In the genomic region with DNA sequence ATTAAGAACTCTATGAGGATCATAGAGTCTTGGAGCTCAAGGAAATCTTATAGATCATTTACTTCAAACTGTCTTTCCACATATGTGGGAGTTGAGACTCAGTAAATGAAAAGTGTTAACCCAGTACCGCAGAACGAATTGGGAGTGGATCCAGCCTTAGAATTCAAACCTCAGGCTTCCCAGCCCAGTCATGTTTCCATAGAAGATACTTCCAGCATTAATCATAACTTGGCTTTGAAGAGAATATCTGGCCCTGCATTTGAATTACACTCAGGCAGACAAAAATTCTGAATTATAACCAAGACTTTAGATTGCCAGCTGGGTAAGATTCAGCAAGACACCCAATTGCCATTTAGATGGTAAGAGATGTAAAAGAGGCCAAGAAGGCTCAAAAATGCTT, we compare ENCODE assay signal across 21 cellular contexts.
DNase-seq lines count a peak whose midpoint lies in the region; ATAC-seq and TF ChIP-seq lines count a peak whose summit lies in the region.
"Had no signal": no experiment of that assay in that cellular context is flagged by ENCODE, and none has a peak within 500 bp of the region (broad histone marks: within the 10 kb centered on the region; RNA-seq: fewer than 3 reads in every experiment).

No MANE protein-coding gene starts in this region.

- CTCF ChIA-PET in activated CD4-positive, alpha-beta memory T cell treated with anti-CD3 and anti-CD28 coated beads, Interleukin-2, amount 10 ng/mL, durations not matched to agents 7 days and 5 days (lab: Charles Lee) = no interaction called here

- DNase-seq in AG08395 (ENCODE audit: low spot score) (peak; percentile 72), HT1080 (ENCODE audit: low read depth) (peak; percentile 75), cardiac fibroblast (ENCODE audit: low read depth in 2 of 2) (peak; percentile 35 to 76), hepatic stellate cell (ENCODE audit: low spot score) (peak; percentile 35), left lobe of liver (ENCODE audit: low spot score) (no peak), NCI-H146 (lab: John Stamatoyannopoulos, UW) (no peak)
- DNase-seq in activated CD4-positive, alpha-beta T cell treated with anti-CD3 and anti-CD28 coated beads, Interleukin-2, amount 10 ng/mL, durations not matched to agents 24 days and 14 days = no peak
- no peak for DNase-seq in activated CD4-positive, alpha-beta memory T cell treated with anti-CD3 and anti-CD28 coated beads, Interleukin-2, amount 10 ng/mL, durations not matched to agents 7 days and 5 days
- DNase-seq: activated CD4-positive, CD25-positive, alpha-beta regulatory T cell treated with anti-CD3 and anti-CD28 coated beads, Interleukin-2, amount 50 U/mL, for 72 hours; activated CD8-positive, alpha-beta memory T cell treated with anti-CD3 and anti-CD28 coated beads, Interleukin-2, amount 50 U/mL, for 4 hours; activated naive CD4-positive, alpha-beta T cell treated with anti-CD3 and anti-CD28 coated beads for 36 hours; heart left ventricle; islet precursor cell; NCI-H1436; NCI-H2227 treated with DMSO at 0.1 percent for 48 hours; ovary; SIG-M5; upper lobe of right lung had no signal

- no peak overlapping the region for H3K4me3 Mint-ChIP-seq in activated CD4-positive, alpha-beta T cell treated with anti-CD3 and anti-CD28 coated beads, Interleukin-2, amount 10 ng/mL, durations not matched to agents 24 days and 14 days
- no peak overlapping the region for H3K4me3 Mint-ChIP-seq in activated CD4-positive, alpha-beta memory T cell treated with anti-CD3 and anti-CD28 coated beads, Interleukin-2, amount 10 ng/mL, durations not matched to agents 7 days and 5 days
- H3K4me3 Mint-ChIP-seq: activated naive CD4-positive, alpha-beta T cell treated with anti-CD3 and anti-CD28 coated beads for 36 hours; central memory CD8-positive, alpha-beta T cell; stimulated activated memory B cell treated with anti-CD40 and anti-IgM and Interleukin-4, amounts not matched to agents 10 μg/mL and 1 μg/mL and 100 μg/mL, for 72 hours; T-helper 2 cell treated with Interferon-gamma antibody and Interleukin-4, amounts not matched to agents 5 μg/mL and 100 μg/mL, for 36 hours had no signal

- H3K27me3 Mint-ChIP-seq in activated CD4-positive, alpha-beta T cell treated with anti-CD3 and anti-CD28 coated beads, Interleukin-2, amount 10 ng/mL, durations not matched to agents 24 days and 14 days = no peaks in the 10 kb centered on the region
- no peaks in the 10 kb centered on the region for H3K27me3 Mint-ChIP-seq in activated CD4-positive, alpha-beta memory T cell treated with anti-CD3 and anti-CD28 coated beads, Interleukin-2, amount 10 ng/mL, durations not matched to agents 7 days and 5 days
- H3K27me3 Mint-ChIP-seq: central memory CD8-positive, alpha-beta T cell; stimulated activated memory B cell treated with anti-CD40 and anti-IgM and Interleukin-4, amounts not matched to agents 10 μg/mL and 1 μg/mL and 100 μg/mL, for 72 hours had no signal

- no peak for TF ChIP-seq CTCF in cardiac fibroblast (IDR thresholded peaks at IDR 0.05; ENCODE audit: low read depth, low read length)

- H3K4me3 ChIP-seq in cardiac fibroblast (replicated peaks in 1 of 2; ENCODE audit: low read depth in 2 of 2, low read length in 2 of 2) = no peak overlapping the region
- H3K4me3 ChIP-seq: heart left ventricle, ovary, upper lobe of right lung had no signal

- H3K27ac Mint-ChIP-seq in activated CD4-positive, alpha-beta T cell treated with anti-CD3 and anti-CD28 coated beads, Interleukin-2, amount 10 ng/mL, durations not matched to agents 24 days and 14 days = no peak overlapping the region
- no peak overlapping the region for H3K27ac Mint-ChIP-seq in activated CD4-positive, alpha-beta memory T cell treated with anti-CD3 and anti-CD28 coated beads, Interleukin-2, amount 10 ng/mL, durations not matched to agents 7 days and 5 days
- H3K27ac Mint-ChIP-seq: activated naive CD4-positive, alpha-beta T cell treated with anti-CD3 and anti-CD28 coated beads for 36 hours; stimulated activated memory B cell treated with anti-CD40 and anti-IgM and Interleukin-4, amounts not matched to agents 10 μg/mL and 1 μg/mL and 100 μg/mL, for 72 hours; T-helper 2 cell treated with Interferon-gamma antibody and Interleukin-4, amounts not matched to agents 5 μg/mL and 100 μg/mL, for 36 hours had no signal

- intact Hi-C loops in activated CD4-positive, alpha-beta T cell treated with anti-CD3 and anti-CD28 coated beads, Interleukin-2, amount 10 ng/mL, durations not matched to agents 24 days and 14 days (cut with micrococcal nuclease) = no loop called here

- no peak for ATAC-seq in left lobe of liver
- ATAC-seq: stimulated activated memory B cell treated with anti-CD40 and anti-IgM and Interleukin-4, amounts not matched to agents 10 μg/mL and 1 μg/mL and 100 μg/mL, for 72 hours; upper lobe of right lung had no signal

- POLR2A ChIA-PET in activated CD4-positive, alpha-beta memory T cell treated with anti-CD3 and anti-CD28 coated beads, Interleukin-2, amount 10 ng/mL, durations not matched to agents 7 days and 5 days (lab: Charles Lee) = no interaction called here

- no peaks in the 10 kb centered on the region for H3K4me1 Mint-ChIP-seq in activated CD4-positive, alpha-beta T cell treated with anti-CD3 and anti-CD28 coated beads, Interleukin-2, amount 10 ng/mL, durations not matched to agents 24 days and 14 days
- H3K4me1 Mint-ChIP-seq in activated CD4-positive, alpha-beta memory T cell treated with anti-CD3 and anti-CD28 coated beads, Interleukin-2, amount 10 ng/mL, durations not matched to agents 7 days and 5 days = no peaks in the 10 kb centered on the region
- H3K4me1 Mint-ChIP-seq: central memory CD8-positive, alpha-beta T cell; stimulated activated memory B cell treated with anti-CD40 and anti-IgM and Interleukin-4, amounts not matched to agents 10 μg/mL and 1 μg/mL and 100 μg/mL, for 72 hours had no signal

- no peaks in the 10 kb centered on the region for H3K9me3 Mint-ChIP-seq in activated CD4-positive, alpha-beta T cell treated with anti-CD3 and anti-CD28 coated beads, Interleukin-2, amount 10 ng/mL, durations not matched to agents 24 days and 14 days
- H3K9me3 Mint-ChIP-seq in activated CD4-positive, alpha-beta memory T cell treated with anti-CD3 and anti-CD28 coated beads, Interleukin-2, amount 10 ng/mL, durations not matched to agents 7 days and 5 days = no peaks in the 10 kb centered on the region
- H3K9me3 Mint-ChIP-seq: activated naive CD4-positive, alpha-beta T cell treated with anti-CD3 and anti-CD28 coated beads for 36 hours; stimulated activated memory B cell treated with anti-CD40 and anti-IgM and Interleukin-4, amounts not matched to agents 10 μg/mL and 1 μg/mL and 100 μg/mL, for 72 hours; T-helper 2 cell treated with Interferon-gamma antibody and Interleukin-4, amounts not matched to agents 5 μg/mL and 100 μg/mL, for 36 hours had no signal

- no peaks in the 10 kb centered on the region for H3K36me3 Mint-ChIP-seq in activated CD4-positive, alpha-beta T cell treated with anti-CD3 and anti-CD28 coated beads, Interleukin-2, amount 10 ng/mL, durations not matched to agents 24 days and 14 days (ENCODE audit: low read depth)
- H3K36me3 Mint-ChIP-seq in activated CD4-positive, alpha-beta memory T cell treated with anti-CD3 and anti-CD28 coated beads, Interleukin-2, amount 10 ng/mL, durations not matched to agents 7 days and 5 days (ENCODE audit: low read depth) = no peaks in the 10 kb centered on the region
- H3K36me3 Mint-ChIP-seq: stimulated activated memory B cell treated with anti-CD40 and anti-IgM and Interleukin-4, amounts not matched to agents 10 μg/mL and 1 μg/mL and 100 μg/mL, for 72 hours had no signal

Comparison
In these comparisons a context has a peak if more than half of its experiments do, and no peak if none do; other contexts are left out.
1. DNase-seq: peak in AG08395 (single experiment), HT1080 (single experiment), cardiac fibroblast (2 of 2) and hepatic stellate cell (single experiment); none in activated CD4-positive, alpha-beta T cell treated with anti-CD3 and anti-CD28 coated beads, Interleukin-2, amount 10 ng/mL, durations not matched to agents 24 days and 14 days (single experiment), activated CD4-positive, alpha-beta memory T cell treated with anti-CD3 and anti-CD28 coated beads, Interleukin-2, amount 10 ng/mL, durations not matched to agents 7 days and 5 days (single experiment), left lobe of liver (single experiment) and NCI-H146 (single experiment).